ENCODE assay signal across 1 cellular context in genomic region chr22:29299136-29299900, GRCh38.
TF ChIP-seq lines count a peak whose summit lies in the region.

No MANE protein-coding gene starts in this region.

TF ChIP-seq in HepG2, 621 proteins besides CTCF, POLR2A, EP300 and RAD21:
- no peak for TF ChIP-seq XBP1 (CRISPR knock-in tag; IDR thresholded peaks at IDR 0.05)
- TF ChIP-seq ZNF766 (CRISPR knock-in tag; IDR thresholded peaks at IDR 0.05; ENCODE audit: borderline replicate concordance) = no peak
- no peak for TF ChIP-seq ZNF460 (CRISPR knock-in tag; IDR thresholded peaks at IDR 0.05; ENCODE audit: borderline replicate concordance)
- TF ChIP-seq ZHX1 (CRISPR knock-in tag; IDR thresholded peaks at IDR 0.05; ENCODE audit: low read depth) = no peak
- TF ChIP-seq, protein P1, sequence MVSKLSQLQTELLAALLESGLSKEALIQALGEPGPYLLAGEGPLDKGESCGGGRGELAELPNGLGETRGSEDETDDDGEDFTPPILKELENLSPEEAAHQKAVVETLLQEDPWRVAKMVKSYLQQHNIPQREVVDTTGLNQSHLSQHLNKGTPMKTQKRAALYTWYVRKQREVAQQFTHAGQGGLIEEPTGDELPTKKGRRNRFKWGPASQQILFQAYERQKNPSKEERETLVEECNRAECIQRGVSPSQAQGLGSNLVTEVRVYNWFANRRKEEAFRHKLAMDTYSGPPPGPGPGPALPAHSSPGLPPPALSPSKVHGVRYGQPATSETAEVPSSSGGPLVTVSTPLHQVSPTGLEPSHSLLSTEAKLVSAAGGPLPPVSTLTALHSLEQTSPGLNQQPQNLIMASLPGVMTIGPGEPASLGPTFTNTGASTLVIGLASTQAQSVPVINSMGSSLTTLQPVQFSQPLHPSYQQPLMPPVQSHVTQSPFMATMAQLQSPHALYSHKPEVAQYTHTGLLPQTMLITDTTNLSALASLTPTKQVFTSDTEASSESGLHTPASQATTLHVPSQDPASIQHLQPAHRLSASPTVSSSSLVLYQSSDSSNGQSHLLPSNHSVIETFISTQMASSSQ (IDR thresholded peaks at IDR 0.05; ENCODE audit: low read depth) = no peak
- TF ChIP-seq, protein P1 (CRISPR knock-in tag; IDR thresholded peaks at IDR 0.05; ENCODE audit: borderline replicate concordance) = no peak
- no peak for TF ChIP-seq NFKB2 (CRISPR knock-in tag; IDR thresholded peaks at IDR 0.05; ENCODE audit: borderline replicate concordance)
- no peak for TF ChIP-seq RERE (CRISPR knock-in tag; IDR thresholded peaks at IDR 0.05; ENCODE audit: low read depth)
- TF ChIP-seq, protein P2, sequence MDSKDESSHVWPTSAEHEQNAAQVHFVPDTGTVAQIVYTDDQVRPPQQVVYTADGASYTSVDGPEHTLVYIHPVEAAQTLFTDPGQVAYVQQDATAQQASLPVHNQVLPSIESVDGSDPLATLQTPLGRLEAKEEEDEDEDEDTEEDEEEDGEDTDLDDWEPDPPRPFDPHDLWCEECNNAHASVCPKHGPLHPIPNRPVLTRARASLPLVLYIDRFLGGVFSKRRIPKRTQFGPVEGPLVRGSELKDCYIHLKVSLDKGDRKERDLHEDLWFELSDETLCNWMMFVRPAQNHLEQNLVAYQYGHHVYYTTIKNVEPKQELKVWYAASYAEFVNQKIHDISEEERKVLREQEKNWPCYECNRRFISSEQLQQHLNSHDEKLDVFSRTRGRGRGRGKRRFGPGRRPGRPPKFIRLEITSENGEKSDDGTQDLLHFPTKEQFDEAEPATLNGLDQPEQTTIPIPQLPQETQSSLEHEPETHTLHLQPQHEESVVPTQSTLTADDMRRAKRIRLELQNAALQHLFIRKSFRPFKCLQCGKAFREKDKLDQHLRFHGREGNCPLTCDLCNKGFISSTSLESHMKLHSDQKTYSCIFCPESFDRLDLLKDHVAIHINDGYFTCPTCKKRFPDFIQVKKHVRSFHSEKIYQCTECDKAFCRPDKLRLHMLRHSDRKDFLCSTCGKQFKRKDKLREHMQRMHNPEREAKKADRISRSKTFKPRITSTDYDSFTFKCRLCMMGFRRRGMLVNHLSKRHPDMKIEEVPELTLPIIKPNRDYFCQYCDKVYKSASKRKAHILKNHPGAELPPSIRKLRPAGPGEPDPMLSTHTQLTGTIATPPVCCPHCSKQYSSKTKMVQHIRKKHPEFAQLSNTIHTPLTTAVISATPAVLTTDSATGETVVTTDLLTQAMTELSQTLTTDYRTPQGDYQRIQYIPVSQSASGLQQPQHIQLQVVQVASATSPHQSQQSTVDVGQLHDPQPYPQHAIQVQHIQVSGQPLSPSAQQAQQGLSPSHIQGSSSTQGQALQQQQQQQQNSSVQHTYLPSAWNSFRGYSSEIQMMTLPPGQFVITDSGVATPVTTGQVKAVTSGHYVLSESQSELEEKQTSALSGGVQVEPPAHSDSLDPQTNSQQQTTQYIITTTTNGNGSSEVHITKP (CRISPR knock-in tag; IDR thresholded peaks at IDR 0.05; ENCODE audit: low read depth) = no peak
- TF ChIP-seq SMARCE1 (IDR thresholded peaks at IDR 0.05; ENCODE audit: borderline replicate concordance) = no peak
- TF ChIP-seq CBX1 (IDR thresholded peaks at IDR 0.05; ENCODE audit: low read depth) = no peak
- peak; percentile 13; the same call in 1 of the 2 replicates for TF ChIP-seq POLR2AphosphoS5 (IDR thresholded peaks at IDR 0.05; ENCODE audit: low read depth, low read length)
- no peak for TF ChIP-seq NR2F6 (IDR thresholded peaks at IDR 0.05)
- TF ChIP-seq NR2F6 (CRISPR knock-in tag; IDR thresholded peaks at IDR 0.05) = no peak
- TF ChIP-seq AGO2 (optimal IDR thresholded peaks at IDR 0.05; ENCODE audit: low read depth, low read length) = peak; percentile 84
